In the genomic region with DNA sequence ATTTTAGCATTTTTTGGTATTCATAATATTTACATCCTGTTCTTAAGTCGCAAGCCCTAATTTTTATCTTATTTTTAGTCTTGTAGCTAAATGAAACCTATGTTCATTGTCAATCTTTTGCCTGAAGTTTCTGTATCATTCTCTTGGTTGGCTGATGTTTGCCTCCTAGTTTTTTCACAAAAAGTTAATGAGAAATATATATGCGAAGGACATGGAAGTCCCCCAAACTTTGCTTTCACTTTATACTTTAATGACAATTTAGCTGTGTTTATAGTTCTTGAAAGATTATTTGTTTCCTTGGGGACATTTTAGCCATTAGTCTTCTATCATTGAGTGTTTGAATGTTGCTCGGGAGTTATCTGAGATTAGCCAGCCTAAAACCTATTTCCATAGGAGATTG, we compare ENCODE assay signal across 29 cellular contexts.
"Had no signal": no experiment of that assay in that cellular context is flagged by ENCODE, and none has a peak within 500 bp of the region (broad histone marks: within the 10 kb centered on the region; RNA-seq: fewer than 3 reads in every experiment).

No MANE protein-coding gene starts in this region.

- H3K9me3 Mint-ChIP-seq: activated CD8-positive, alpha-beta T cell treated with anti-CD3 and anti-CD28 coated beads for 36 hours; activated T-cell treated with anti-CD3 and anti-CD28 coated beads, Interleukin-2, amount 50 U/mL, for 4 hours; activated T-helper 17 cell treated with anti-CD3 and anti-CD28 coated beads, Interleukin-2, amount 50 U/mL, for 72 hours; central memory CD8-positive, alpha-beta T cell; dendritic cell treated with granulocyte-macrophage colony-stimulating factor and Interleukin-4, amounts not matched to agents 40 ng/mL and 50 ng/mL, for 4 days; endodermal cell; WTC11 had no signal

- DNase-seq: activated CD4-positive, alpha-beta T cell treated with anti-CD3 and anti-CD28 coated beads for 48 hours; activated CD4-positive, alpha-beta T cell treated with anti-CD3 and anti-CD28 coated beads, Interleukin-2, amount 50 U/mL, for 1 hour; activated CD4-positive, alpha-beta T cell treated with anti-CD3 and anti-CD28 coated beads, Interleukin-2, amount 50 U/mL, for 48 hours; activated CD8-positive, alpha-beta memory T cell treated with anti-CD3 and anti-CD28 coated beads for 24 hours; activated effector memory CD4-positive, alpha-beta T cell treated with Interleukin-2 at 50 U/mL for 16 hours; activated gamma-delta T cell treated with Interleukin-2 at 50 U/mL for 16 hours; activated naive CD4-positive, alpha-beta T cell treated with anti-CD3 and anti-CD28 coated beads, Interleukin-2, amount 50 U/mL, for 16 hours; activated naive CD4-positive, alpha-beta T cell treated with Interleukin-2 at 50 U/mL for 16 hours; activated T-cell treated with anti-CD3 and anti-CD28 coated beads, Interleukin-2, amount 50 U/mL, for 4 hours; amniotic stem cell; anterior cingulate cortex; brain microvascular endothelial cell; dorsolateral prefrontal cortex; effector memory CD4-positive, alpha-beta T cell; endodermal cell; gastrocnemius medialis; glutamatergic neuron; heart left ventricle; T-helper 2 cell had no signal

- H3K4me1 Mint-ChIP-seq: central memory CD8-positive, alpha-beta T cell; WTC11 had no signal

- H3K27me3 Mint-ChIP-seq: activated naive CD8-positive, alpha-beta T cell; activated T-helper 17 cell treated with anti-CD3 and anti-CD28 coated beads, Interleukin-2, amount 50 U/mL, for 72 hours; central memory CD8-positive, alpha-beta T cell; dendritic cell treated with granulocyte-macrophage colony-stimulating factor and Interleukin-4, amounts not matched to agents 40 ng/mL and 50 ng/mL, for 4 days had no signal

- H3K27me3 ChIP-seq: brain microvascular endothelial cell, dorsolateral prefrontal cortex, foreskin keratinocyte, gastrocnemius medialis, heart left ventricle had no signal

- H3K4me1 ChIP-seq: foreskin keratinocyte, gastrocnemius medialis, heart left ventricle had no signal

- ATAC-seq: esophagus mucosa, foreskin keratinocyte, gastrocnemius medialis, heart left ventricle, WTC11 had no signal

- H3K9me3 ChIP-seq: gastrocnemius medialis, heart left ventricle had no signal

- H3K4me3 Mint-ChIP-seq: activated CD8-positive, alpha-beta T cell treated with anti-CD3 and anti-CD28 coated beads for 36 hours; activated naive CD8-positive, alpha-beta T cell; activated T-cell treated with anti-CD3 and anti-CD28 coated beads, Interleukin-2, amount 50 U/mL, for 4 hours; activated T-helper 17 cell treated with anti-CD3 and anti-CD28 coated beads, Interleukin-2, amount 50 U/mL, for 72 hours; central memory CD8-positive, alpha-beta T cell; dendritic cell treated with granulocyte-macrophage colony-stimulating factor and Interleukin-4, amounts not matched to agents 40 ng/mL and 50 ng/mL, for 4 days; endodermal cell; WTC11 had no signal

- H3K36me3 ChIP-seq: brain microvascular endothelial cell, gastrocnemius medialis, heart left ventricle had no signal

- H3K27ac ChIP-seq: brain microvascular endothelial cell, coronary artery, dorsolateral prefrontal cortex, foreskin keratinocyte, gastrocnemius medialis, heart left ventricle, VCaP had no signal

- H3K27ac Mint-ChIP-seq: activated CD8-positive, alpha-beta T cell treated with anti-CD3 and anti-CD28 coated beads for 36 hours; activated naive CD8-positive, alpha-beta T cell; activated T-helper 17 cell treated with anti-CD3 and anti-CD28 coated beads, Interleukin-2, amount 50 U/mL, for 72 hours; dendritic cell treated with granulocyte-macrophage colony-stimulating factor and Interleukin-4, amounts not matched to agents 40 ng/mL and 50 ng/mL, for 4 days; endodermal cell; WTC11 had no signal

- H3K4me3 ChIP-seq: coronary artery, dorsolateral prefrontal cortex, gastrocnemius medialis, heart left ventricle had no signal

- H3K36me3 Mint-ChIP-seq: activated naive CD8-positive, alpha-beta T cell; WTC11 had no signal
